In the genomic region with DNA sequence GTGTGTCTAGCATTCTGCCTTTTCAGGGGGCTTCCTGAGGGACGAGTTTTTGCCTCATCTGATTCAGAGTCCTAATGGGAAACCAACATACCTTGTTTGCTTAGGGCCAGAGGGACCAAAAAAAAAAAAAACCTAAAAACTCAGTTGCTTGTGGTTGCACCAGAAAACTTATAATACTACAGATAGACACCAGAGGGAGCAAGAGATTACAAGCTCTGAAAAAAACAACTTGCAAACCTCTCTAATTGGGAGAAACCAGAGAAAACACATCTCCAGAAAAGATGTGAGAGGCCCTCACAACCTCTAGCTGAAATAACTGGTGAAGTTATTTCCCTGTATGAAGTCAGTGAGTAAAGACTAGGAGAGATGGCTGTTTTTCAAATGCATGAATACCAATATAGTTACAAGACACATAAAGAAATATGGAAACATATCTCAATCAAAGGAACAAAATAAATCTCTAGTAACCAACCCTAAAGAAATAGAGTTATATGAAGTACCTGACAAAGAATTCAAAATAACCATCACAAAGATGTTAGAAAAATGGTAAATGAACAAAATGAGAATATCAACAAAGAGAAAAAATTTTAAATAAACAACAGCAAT, we compare ENCODE assay signal across 8 cellular contexts.
DNase-seq lines count a peak whose midpoint lies in the region; ATAC-seq and TF ChIP-seq lines count a peak whose summit lies in the region.

No MANE protein-coding gene starts in this region.

- H3K36me3 ChIP-seq in HEK293 (ENCODE audit: control insufficient read depth in 2 of 2, insufficient read depth in 1 of 2, low read length in 2 of 2): no peaks in the 10 kb centered on the region
- H3K36me3 ChIP-seq in suprapubic skin: no peaks in the 10 kb centered on the region

- H3K4me1 ChIP-seq in HEK293 (ENCODE audit: control insufficient read depth, insufficient read depth, low read length) (no peaks in the 10 kb centered on the region), suprapubic skin (no peaks in the 10 kb centered on the region)

- H3K4me1 Mint-ChIP-seq in stimulated activated naive B cell treated with anti-CD40 and anti-IgM and Interleukin-4, amounts not matched to agents 10 μg/mL and 1 μg/mL and 100 μg/mL, for 72 hours: no peaks in the 10 kb centered on the region

- TF ChIP-seq CTCF in AG09309 (IDR thresholded peaks at IDR 0.05; ENCODE audit: control insufficient read depth, insufficient read depth, low read depth, low read length, missing control alignments) (peak; percentile 57), HEK293 (tag by site-specific recombination; IDR thresholded peaks at IDR 0.05) (no peak), suprapubic skin (IDR thresholded peaks at IDR 0.05) (peak; percentile 23 to 36)

- CTCF ChIA-PET in HEK293 (lab: Yijun Ruan, JAX): interaction anchor here (0.6 to 3.1 kb wide), 30 partner anchors 10 to 1380 kb away, joined by 3 to 21 read pairs (median 4); no protein-coding TSS in a partner anchor

- no peak for TF ChIP-seq EP300 in suprapubic skin (IDR thresholded peaks at IDR 0.05)

- WGBS in suprapubic skin: 12% methylated on average over 1 of the region's 1 CpG

- TF ChIP-seq POLR2A in suprapubic skin (IDR thresholded peaks at IDR 0.05): no peak

- no peak overlapping the region for H3K4me3 Mint-ChIP-seq in stimulated activated naive B cell treated with anti-CD40 and anti-IgM and Interleukin-4, amounts not matched to agents 10 μg/mL and 1 μg/mL and 100 μg/mL, for 72 hours

- ATAC-seq in GM21619 (IDR thresholded peaks at IDR 0.05; ENCODE audit: unreplicated experiment) (no peak), GM19035 (IDR thresholded peaks at IDR 0.05; ENCODE audit: unreplicated experiment) (no peak)
- ATAC-seq in stimulated activated naive B cell treated with anti-CD40 and anti-IgM and Interleukin-4, amounts not matched to agents 10 μg/mL and 1 μg/mL and 100 μg/mL, for 72 hours (replicated peaks): no peak

- no peaks in the 10 kb centered on the region for H3K36me3 Mint-ChIP-seq in stimulated activated naive B cell treated with anti-CD40 and anti-IgM and Interleukin-4, amounts not matched to agents 10 μg/mL and 1 μg/mL and 100 μg/mL, for 72 hours

- H3K27me3 ChIP-seq in suprapubic skin: no peaks in the 10 kb centered on the region

- no peak overlapping the region for H3K27ac Mint-ChIP-seq in stimulated activated naive B cell treated with anti-CD40 and anti-IgM and Interleukin-4, amounts not matched to agents 10 μg/mL and 1 μg/mL and 100 μg/mL, for 72 hours

- POLR2A ChIA-PET in HEK293 (lab: Yijun Ruan, JAX): interaction anchor here (0.7 kb wide), 1 partner anchor 200 kb away, joined by 4 read pairs; no protein-coding TSS in a partner anchor

- H3K9me3 ChIP-seq in HEK293 (ENCODE audit: control insufficient read depth, insufficient read depth, low read depth, low read length) (no peaks in the 10 kb centered on the region), suprapubic skin (peaks cover 6% of the 10 kb centered on the region)

- no peak overlapping the region for H3K4me3 ChIP-seq in AG09309 (ENCODE audit: control insufficient read depth, low read depth, low read length)
- no peak overlapping the region for H3K4me3 ChIP-seq in HEK293 (ENCODE audit: low read depth, low read length)
- H3K4me3 ChIP-seq in suprapubic skin: no peak overlapping the region

- H3K27me3 Mint-ChIP-seq in stimulated activated naive B cell treated with anti-CD40 and anti-IgM and Interleukin-4, amounts not matched to agents 10 μg/mL and 1 μg/mL and 100 μg/mL, for 72 hours: no peaks in the 10 kb centered on the region

- peak; percentile 23 for DNase-seq in AG09309 (ENCODE audit: low read depth)
- peak; percentile 84 for DNase-seq in OCI-M1 (lab: John Stamatoyannopoulos, UW)
- DNase-seq in fibroblast of peridontal ligament (ENCODE audit: extremely low read depth): peak; percentile 81
- no peak for DNase-seq in suprapubic skin (ENCODE audit: low spot score in 2 of 2)
- DNase-seq in stimulated activated naive B cell treated with anti-CD40 and anti-IgM and Interleukin-4, amounts not matched to agents 10 μg/mL and 1 μg/mL and 100 μg/mL, for 72 hours: no peak

- no peak overlapping the region for H3K27ac ChIP-seq in HEK293 (ENCODE audit: extremely low read depth, low read depth, low read length)
- no peak overlapping the region for H3K27ac ChIP-seq in suprapubic skin

- H3K9me3 Mint-ChIP-seq in stimulated activated naive B cell treated with anti-CD40 and anti-IgM and Interleukin-4, amounts not matched to agents 10 μg/mL and 1 μg/mL and 100 μg/mL, for 72 hours: peaks cover 1 to 14% of the 10 kb centered on the region in 2 donors

TF ChIP-seq in HEK293, 187 proteins besides CTCF, POLR2A, EP300 and RAD21:
- TF ChIP-seq ZNF660 (tag by site-specific recombination; IDR thresholded peaks at IDR 0.05) (no peak), BCL11A (tag by site-specific recombination; IDR thresholded peaks at IDR 0.05; ENCODE audit: low read depth) (no peak), ZNF768 (tag by site-specific recombination; IDR thresholded peaks at IDR 0.05) (no peak), ZIC2 (tag by site-specific recombination; IDR thresholded peaks at IDR 0.05) (no peak), ZNF654 (tag by site-specific recombination; IDR thresholded peaks at IDR 0.05; ENCODE audit: low read depth) (peak; percentile 62), TRIM28 (IDR thresholded peaks at IDR 0.05; ENCODE audit: borderline replicate concordance, low read length) (0 out of 2 replicates have a peak, but pooled peaks have one; percentile 31)
- TF ChIP-seq, protein P1, sequence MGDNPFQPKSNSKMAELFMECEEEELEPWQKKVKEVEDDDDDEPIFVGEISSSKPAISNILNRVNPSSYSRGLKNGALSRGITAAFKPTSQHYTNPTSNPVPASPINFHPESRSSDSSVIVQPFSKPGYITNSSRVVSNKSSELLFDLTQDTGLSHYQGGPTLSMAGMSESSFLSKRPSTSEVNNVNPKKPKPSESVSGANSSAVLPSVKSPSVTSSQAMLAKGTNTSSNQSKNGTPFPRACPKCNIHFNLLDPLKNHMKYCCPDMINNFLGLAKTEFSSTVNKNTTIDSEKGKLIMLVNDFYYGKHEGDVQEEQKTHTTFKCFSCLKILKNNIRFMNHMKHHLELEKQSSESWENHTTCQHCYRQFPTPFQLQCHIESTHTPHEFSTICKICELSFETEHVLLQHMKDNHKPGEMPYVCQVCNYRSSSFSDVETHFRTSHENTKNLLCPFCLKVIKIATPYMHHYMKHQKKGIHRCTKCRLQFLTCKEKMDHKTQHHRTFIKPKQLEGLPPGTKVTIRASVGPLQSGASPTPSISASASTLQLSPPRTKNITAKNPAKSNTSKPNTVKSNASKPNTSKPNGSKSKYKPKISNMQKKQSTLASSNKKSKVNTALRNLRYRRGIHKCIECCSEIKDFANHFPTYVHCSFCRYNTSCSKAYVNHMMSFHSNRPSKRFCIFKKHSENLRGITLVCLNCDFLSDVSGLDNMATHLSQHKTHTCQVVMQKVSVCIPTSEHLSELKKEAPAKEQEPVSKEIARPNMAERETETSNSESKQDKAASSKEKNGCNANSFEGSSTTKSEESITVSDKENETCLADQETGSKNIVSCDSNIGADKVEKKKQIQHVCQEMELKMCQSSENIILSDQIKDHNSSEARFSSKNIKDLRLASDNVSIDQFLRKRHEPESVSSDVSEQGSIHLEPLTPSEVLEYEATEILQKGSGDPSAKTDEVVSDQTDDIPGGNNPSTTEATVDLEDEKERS (tag by site-specific recombination; IDR thresholded peaks at IDR 0.05): no peak

Comparison
In these comparisons a context has a peak if more than half of its experiments do, and no peak if none do; other contexts are left out.
1. DNase-seq: peak in AG09309 (single experiment), OCI-M1 (single experiment) and fibroblast of peridontal ligament (single experiment); none in suprapubic skin (0 of 2) and stimulated activated naive B cell treated with anti-CD40 and anti-IgM and Interleukin-4, amounts not matched to agents 10 μg/mL and 1 μg/mL and 100 μg/mL, for 72 hours (single experiment).